ENCODE assay signal across 30 cellular contexts in the genomic region with DNA sequence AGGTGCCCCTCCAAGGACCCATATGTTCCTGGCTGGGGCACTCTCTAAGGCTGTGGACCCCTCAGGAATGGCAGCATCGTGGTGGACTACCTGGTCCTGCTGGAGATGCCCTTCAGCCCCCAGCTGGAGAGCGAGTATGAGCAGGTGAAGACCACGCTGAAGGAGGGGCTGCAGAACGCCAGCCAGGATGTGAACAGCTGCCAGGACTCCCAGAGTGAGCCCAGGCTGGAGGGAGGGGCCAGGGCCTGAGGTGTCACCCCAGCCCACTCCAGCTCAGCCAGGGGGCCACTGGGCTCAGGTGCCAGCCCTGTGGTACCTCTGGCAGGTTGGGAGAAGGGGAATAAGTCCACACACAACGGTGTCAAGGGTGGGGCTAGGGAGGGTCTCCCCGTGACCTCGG. TPM values are rescaled to one million over a fixed set of nuclear protein-coding genes. Genes with fewer than 3 reads are reported as not detected.
"Had no signal": no experiment of that assay in that cellular context is flagged by ENCODE, and none has a peak within 500 bp of the region (broad histone marks: within the 10 kb centered on the region; RNA-seq: fewer than 3 reads in every experiment).

No MANE protein-coding gene starts in this region.

- ATAC-seq: effector memory CD8-positive, alpha-beta T cell; naive thymus-derived CD4-positive, alpha-beta T cell; stimulated activated naive B cell treated with anti-CD40 and anti-IgM and Interleukin-4, amounts not matched to agents 10 μg/mL and 1 μg/mL and 100 μg/mL, for 72 hours had no signal

- H3K36me3 Mint-ChIP-seq: activated CD4-positive, alpha-beta memory T cell treated with anti-CD3 and anti-CD28 coated beads for 36 hours; brain; naive thymus-derived CD4-positive, alpha-beta T cell; stimulated activated naive B cell treated with anti-CD40 and anti-IgM and Interleukin-4, amounts not matched to agents 10 μg/mL and 1 μg/mL and 100 μg/mL, for 72 hours had no signal

- H3K9me3 ChIP-seq: esophagus muscularis mucosa, left lung, sigmoid colon, testis, vagina had no signal

- H3K4me3 ChIP-seq: left lung, lung, sigmoid colon, smooth muscle cell, testis, vagina had no signal

- H3K27ac Mint-ChIP-seq: activated CD4-positive, alpha-beta memory T cell treated with anti-CD3 and anti-CD28 coated beads for 36 hours; effector memory CD8-positive, alpha-beta T cell; naive thymus-derived CD4-positive, alpha-beta T cell; stimulated activated naive B cell treated with anti-CD40 and anti-IgM and Interleukin-4, amounts not matched to agents 10 μg/mL and 1 μg/mL and 100 μg/mL, for 72 hours; T-helper 1 cell treated with Interleukin-12 subunit alpha and Interleukin-12 subunit beta and Interleukin-4 antibody, amounts not matched to agents 30 μg/mL and 1 μg/mL, for 36 hours had no signal

- H3K4me2 ChIP-seq: smooth muscle cell had no signal

- FAIRE-seq: endothelial cell of umbilical vein, frontal cortex had no signal

- H3K9me3 Mint-ChIP-seq: activated CD4-positive, alpha-beta memory T cell treated with anti-CD3 and anti-CD28 coated beads for 36 hours; effector memory CD8-positive, alpha-beta T cell; neural crest cell; stimulated activated naive B cell treated with anti-CD40 and anti-IgM and Interleukin-4, amounts not matched to agents 10 μg/mL and 1 μg/mL and 100 μg/mL, for 72 hours; T-helper 1 cell treated with Interleukin-12 subunit alpha and Interleukin-12 subunit beta and Interleukin-4 antibody, amounts not matched to agents 30 μg/mL and 1 μg/mL, for 36 hours had no signal

- H3K27me3 ChIP-seq: vagina had no signal

- DNase-seq: activated CD4-positive, alpha-beta memory T cell treated with anti-CD3 and anti-CD28 coated beads for 36 hours; activated CD4-positive, alpha-beta T cell treated with anti-CD3 and anti-CD28 coated beads for 48 hours; activated CD4-positive, CD25-positive, alpha-beta regulatory T cell; activated naive CD4-positive, alpha-beta T cell treated with anti-CD3 and anti-CD28 coated beads, Interleukin-2, amount 50 U/mL, for 16 hours; activated T-cell treated with anti-CD3 and anti-CD28 coated beads, Interleukin-2, amount 50 U/mL, for 48 hours; aorta; caudate nucleus; dermis blood vessel endothelial cell; effector memory CD8-positive, alpha-beta T cell; hypothalamus; kidney glomerular epithelial cell; left lung; naive thymus-derived CD4-positive, alpha-beta T cell; retina; sigmoid colon; stimulated activated CD4-positive, alpha-beta T cell treated with anti-CD3 and anti-CD28 coated beads, Interleukin-2, amount 100 ng/mL, for 48 hours; stimulated activated CD8-positive, alpha-beta memory T cell treated with anti-CD3 and anti-CD28 coated beads, Interleukin-4, amount 100 ng/mL, for 48 hours; stimulated activated naive B cell treated with anti-CD40 and anti-IgM and Interleukin-4, amounts not matched to agents 10 μg/mL and 1 μg/mL and 100 μg/mL, for 72 hours; testis; trophoblast cell had no signal

- H3K27ac ChIP-seq: esophagus muscularis mucosa, left lung, sigmoid colon, testis, vagina had no signal

- H3K36me3 ChIP-seq: esophagus muscularis mucosa, left lung, sigmoid colon, vagina had no signal

RNA-seq across cellular contexts. Expression of a gene that starts 4.7 kb away (rescaled TPM):
- total RNA-seq: dermis blood vessel endothelial cell; endothelial cell of umbilical vein; naive thymus-derived CD4-positive, alpha-beta T cell had no signal
- polyA plus RNA-seq: endothelial cell of umbilical vein; naive thymus-derived CD4-positive, alpha-beta T cell had no signal

RNA-seq across cellular contexts. Expression of a gene that starts 15.3 kb away (rescaled TPM):
- total RNA-seq: dermis blood vessel endothelial cell; endothelial cell of umbilical vein; naive thymus-derived CD4-positive, alpha-beta T cell; osteoblast; smooth muscle cell had no signal
- polyA plus RNA-seq: endothelial cell of umbilical vein; naive thymus-derived CD4-positive, alpha-beta T cell; smooth muscle cell had no signal

RNA-seq across cellular contexts. Expression of a gene that starts 55.3 kb away (rescaled TPM):
- total RNA-seq: activated CD4-positive, alpha-beta memory T cell treated with anti-CD3 and anti-CD28 coated beads for 36 hours; aorta; dermis blood vessel endothelial cell; endothelial cell of umbilical vein; frontal cortex; lung; naive thymus-derived CD4-positive, alpha-beta T cell; neural crest cell; vagina had no signal
- polyA plus RNA-seq: endothelial cell of umbilical vein; lung; naive thymus-derived CD4-positive, alpha-beta T cell; smooth muscle cell had no signal
